Comparison of ENCODE assay signal across 21 cellular contexts in genomic region chr10:132257907-132258306, GRCh38.
"Had no signal": no experiment of that assay in that cellular context is flagged by ENCODE, and none has a peak within 500 bp of the region (broad histone marks: within the 10 kb centered on the region; RNA-seq: fewer than 3 reads in every experiment).

No MANE protein-coding gene starts in this region.

- H3K27ac Mint-ChIP-seq: mesothelial cell of epicardium; nephron progenitor cell; stimulated activated memory B cell treated with anti-CD40 and anti-IgM and Interleukin-4, amounts not matched to agents 10 μg/mL and 1 μg/mL and 100 μg/mL, for 72 hours; type B pancreatic cell had no signal

- H3K4me3 ChIP-seq: left lung, lung, ovary, right atrium auricular region, right lobe of liver, smooth muscle cell, tibial nerve, uterus had no signal

- DNase-seq: hippocampal formation, kidney, left colon, left lung, mesendoderm, naive B cell, nephron progenitor cell, occipital lobe, ovary, right lobe of liver, substantia nigra, uterus had no signal

- ATAC-seq: left colon; left lung; right lobe of liver; stimulated activated memory B cell treated with anti-CD40 and anti-IgM and Interleukin-4, amounts not matched to agents 10 μg/mL and 1 μg/mL and 100 μg/mL, for 72 hours had no signal

- H3K4me1 ChIP-seq: right atrium auricular region, right lobe of liver, tibial nerve, uterus had no signal

- H3K9me3 Mint-ChIP-seq: mesothelial cell of epicardium; naive B cell; natural killer cell; nephron progenitor cell; stimulated activated memory B cell treated with anti-CD40 and anti-IgM and Interleukin-4, amounts not matched to agents 10 μg/mL and 1 μg/mL and 100 μg/mL, for 72 hours; stimulated activated naive CD8-positive, alpha-beta T cell treated with anti-CD3 and anti-CD28 coated beads, Interleukin-15, amount 100 ng/mL, for 72 hours; type B pancreatic cell had no signal

- H3K36me3 ChIP-seq: left lung, ovary, right atrium auricular region, right lobe of liver, tibial nerve, uterus had no signal

- H3K27ac ChIP-seq: left lung, ovary, right atrium auricular region, right lobe of liver, tibial nerve, uterus had no signal

- H3K4me2 ChIP-seq: smooth muscle cell had no signal

- H3K9me3 ChIP-seq: left lung, ovary, right atrium auricular region, right lobe of liver, tibial nerve, uterus had no signal

- H3K27me3 Mint-ChIP-seq: naive B cell; stimulated activated memory B cell treated with anti-CD40 and anti-IgM and Interleukin-4, amounts not matched to agents 10 μg/mL and 1 μg/mL and 100 μg/mL, for 72 hours; stimulated activated naive CD8-positive, alpha-beta T cell treated with anti-CD3 and anti-CD28 coated beads, Interleukin-15, amount 100 ng/mL, for 72 hours had no signal

- H3K36me3 Mint-ChIP-seq: mesothelial cell of epicardium; naive B cell; natural killer cell; stimulated activated memory B cell treated with anti-CD40 and anti-IgM and Interleukin-4, amounts not matched to agents 10 μg/mL and 1 μg/mL and 100 μg/mL, for 72 hours; type B pancreatic cell had no signal

- H3K4me3 Mint-ChIP-seq: mesothelial cell of epicardium; naive B cell; nephron progenitor cell; stimulated activated memory B cell treated with anti-CD40 and anti-IgM and Interleukin-4, amounts not matched to agents 10 μg/mL and 1 μg/mL and 100 μg/mL, for 72 hours; stimulated activated naive CD8-positive, alpha-beta T cell treated with anti-CD3 and anti-CD28 coated beads, Interleukin-15, amount 100 ng/mL, for 72 hours; type B pancreatic cell had no signal

- H3K27me3 ChIP-seq: left lung, ovary, right atrium auricular region, right lobe of liver, tibial nerve, uterus had no signal

- H3K4me1 Mint-ChIP-seq: mesothelial cell of epicardium; naive B cell; stimulated activated memory B cell treated with anti-CD40 and anti-IgM and Interleukin-4, amounts not matched to agents 10 μg/mL and 1 μg/mL and 100 μg/mL, for 72 hours had no signal
